Comparison of ENCODE assay signal across 8 cellular contexts in genomic region chr6:43368517-43369160, GRCh38. TPM values are rescaled to one million over a fixed set of nuclear protein-coding genes. Genes with fewer than 3 reads are reported as not detected.
DNase-seq lines count a peak whose midpoint lies in the region; ATAC-seq, FAIRE-seq and TF ChIP-seq lines count a peak whose summit lies in the region.

No MANE protein-coding gene starts in this region.

- no peak overlapping the region for H3K9ac ChIP-seq in parathyroid adenoma

- peak overlapping the region; percentile 71 for H3K4me3 ChIP-seq in parathyroid adenoma (ENCODE audit: low read depth, low read length)

- FAIRE-seq in RCC 7860 (lab: Jason Lieb, UNC) = no peak

- H3K79me2 ChIP-seq in parathyroid adenoma = peaks cover 16% of the 10 kb centered on the region

- peak overlapping the region; percentile 54 for H3K4me2 ChIP-seq in parathyroid adenoma (ENCODE audit: low read length)

- no peak for TF ChIP-seq CTCF in parathyroid adenoma (IDR thresholded peaks at IDR 0.05)

- ATAC-seq in GM21825 (IDR thresholded peaks at IDR 0.05; ENCODE audit: unreplicated experiment) (peak; percentile 2), left ventricle myocardium superior (peak; percentile 5), GM18858 (IDR thresholded peaks at IDR 0.05; ENCODE audit: unreplicated experiment) (no peak)

- H3K36me3 ChIP-seq in parathyroid adenoma (ENCODE audit: control insufficient read depth, insufficient read depth, low read length) = no peaks in the 10 kb centered on the region

- intact Hi-C loops in left ventricle myocardium superior (cut with micrococcal nuclease) = no loop called here

- DNase-seq in EH (ENCODE audit: low read depth) (peak; percentile 54), NCI-H510A treated with DMSO at 0.1 percent for 48 hours (lab: John Stamatoyannopoulos, UW) (peak; percentile 62), anterior cingulate cortex (lab: John Stamatoyannopoulos, UW) (peak in 31 of 58 donors; percentile 5 to 50 (median 18)), left ventricle myocardium superior (peak; percentile 67), RCC 7860 (ENCODE audit: low spot score) (no peak)

- peak overlapping the region; percentile 90 for H2AFZ ChIP-seq in parathyroid adenoma

- no peaks in the 10 kb centered on the region for H3K9me3 ChIP-seq in parathyroid adenoma (ENCODE audit: control insufficient read depth, low read length)

- no peaks in the 10 kb centered on the region for H3K27me3 ChIP-seq in parathyroid adenoma (ENCODE audit: control insufficient read depth, insufficient read depth, low read length)

- H3K27ac ChIP-seq in parathyroid adenoma = no peak overlapping the region

- peaks cover 4% of the 10 kb centered on the region for H3K4me1 ChIP-seq in parathyroid adenoma

RNA-seq across cellular contexts. Expression of gene ZNF318, which starts 0.8 kb away (rescaled TPM):
- 12.4 TPM for total RNA-seq in left ventricle myocardium superior

RNA-seq across cellular contexts. Expression of gene ABCC10, which starts 58.7 kb away (rescaled TPM):
- 11.5 TPM for total RNA-seq in left ventricle myocardium superior
